8 cellular contexts compared by ENCODE assay signal in the genomic region with DNA sequence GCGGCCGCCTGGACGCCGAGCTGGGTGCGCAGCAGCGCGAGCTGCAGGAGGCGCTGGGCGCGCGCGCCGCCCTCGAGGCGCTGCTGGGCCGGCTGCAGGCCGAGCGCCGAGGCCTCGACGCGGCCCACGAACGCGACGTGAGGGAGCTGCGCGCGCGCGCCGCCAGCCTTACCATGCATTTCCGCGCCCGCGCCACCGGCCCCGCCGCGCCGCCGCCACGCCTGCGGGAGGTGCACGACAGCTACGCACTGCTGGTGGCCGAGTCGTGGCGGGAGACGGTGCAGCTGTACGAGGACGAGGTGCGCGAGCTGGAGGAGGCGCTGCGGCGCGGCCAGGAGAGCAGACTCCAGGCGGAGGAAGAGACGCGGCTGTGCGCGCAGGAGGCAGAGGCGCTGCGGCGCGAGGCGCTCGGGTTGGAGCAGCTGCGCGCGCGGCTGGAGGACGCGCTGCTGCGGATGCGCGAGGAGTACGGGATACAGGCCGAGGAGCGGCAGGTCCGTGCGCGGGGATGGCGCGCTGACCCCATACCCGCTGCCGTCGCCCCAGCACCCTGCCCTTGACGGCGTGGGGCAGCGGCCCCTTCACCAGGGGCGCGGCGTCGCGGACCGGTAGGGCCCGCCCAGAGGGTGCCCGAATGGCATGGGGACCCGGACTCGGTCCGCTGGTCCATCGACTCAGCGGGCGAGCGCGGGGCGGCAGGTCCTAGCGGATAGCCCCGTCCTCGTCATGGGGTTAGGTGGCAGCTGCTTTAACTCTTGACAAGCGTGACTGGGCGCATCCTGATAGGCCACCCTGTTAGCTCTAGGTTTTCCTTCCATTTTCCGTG. TPM values are rescaled to one million over a fixed set of nuclear protein-coding genes. Genes with fewer than 3 reads are reported as not detected.
DNase-seq lines count a peak whose midpoint lies in the region; ATAC-seq and TF ChIP-seq lines count a peak whose summit lies in the region.

No MANE protein-coding gene starts in this region.

- peaks cover 18% of the 10 kb centered on the region for H3K4me1 Mint-ChIP-seq in activated CD8-positive, alpha-beta T cell treated with anti-CD3 and anti-CD28 coated beads for 36 hours (ENCODE audit: low read depth)
- peaks cover 2 to 11% (median 9%) of the 10 kb centered on the region in 4 donors for H3K4me1 Mint-ChIP-seq in naive thymus-derived CD8-positive, alpha-beta T cell

- H3K27me3 ChIP-seq in KMS-11 (ENCODE audit: insufficient read depth, low read depth) (no peaks in the 10 kb centered on the region), fibroblast of lung (ENCODE audit: control insufficient read depth, insufficient read depth, low read length) (peaks cover 2% of the 10 kb centered on the region), upper lobe of left lung (peaks cover 0 to 14% (median 8%) of the 10 kb centered on the region in 4 donors)

- no peak for TF ChIP-seq POLR2A in upper lobe of left lung (IDR thresholded peaks at IDR 0.05)

- POLR2A ChIA-PET in activated CD8-positive, alpha-beta T cell treated with anti-CD3 and anti-CD28 coated beads for 36 hours (lab: Charles Lee), result interaction anchor here (0.9 to 1.0 kb wide), 2 partner anchors 30 to 162 kb away, joined by 3 read pairs; no protein-coding TSS in a partner anchor
- POLR2A ChIA-PET in naive thymus-derived CD8-positive, alpha-beta T cell (lab: Charles Lee), result no interaction called here

- no peaks in the 10 kb centered on the region for H3K9me3 Mint-ChIP-seq in activated CD8-positive, alpha-beta T cell treated with anti-CD3 and anti-CD28 coated beads for 36 hours
- no peaks in the 10 kb centered on the region for H3K9me3 Mint-ChIP-seq in naive thymus-derived CD8-positive, alpha-beta T cell

- H3K9ac ChIP-seq in KMS-11 (no peak overlapping the region), fibroblast of lung (ENCODE audit: insufficient read depth, low read length) (peak overlapping the region; percentile 67)

- H4K20me1 ChIP-seq in KMS-11 (ENCODE audit: insufficient read depth) (no peaks in the 10 kb centered on the region), fibroblast of lung (ENCODE audit: control insufficient read depth, extremely low read depth, insufficient read depth, low read length) (no peaks in the 10 kb centered on the region)

- ATAC-seq in GM21619 (IDR thresholded peaks at IDR 0.05; ENCODE audit: unreplicated experiment), result peak; percentile 39
- peak; percentile 38 for ATAC-seq in activated CD8-positive, alpha-beta T cell treated with anti-CD3 and anti-CD28 coated beads for 36 hours
- ATAC-seq in naive thymus-derived CD8-positive, alpha-beta T cell, result peak; percentile 27 to 54
- peak; percentile 5 to 30 for ATAC-seq in upper lobe of left lung (ENCODE audit: low FRiP score in 2 of 2)

- intact Hi-C loops in activated CD8-positive, alpha-beta T cell treated with anti-CD3 and anti-CD28 coated beads for 36 hours (cut with micrococcal nuclease), result no loop called here

- DNase-seq in EL (peak; percentile 74), fibroblast of lung (ENCODE audit: low read depth in 2 of 2) (peak; percentile 63 to 74), upper lobe of left lung (peak in 1 of 2 donors; percentile 91)
- peak; percentile 48 for DNase-seq in activated CD8-positive, alpha-beta T cell treated with anti-CD3 and anti-CD28 coated beads for 36 hours
- DNase-seq in naive thymus-derived CD8-positive, alpha-beta T cell, result peak in 3 of 10 donors; percentile 2 to 16 (median 15)
- DNase-seq in effector CD8-positive, alpha-beta T cell (lab: John Stamatoyannopoulos, UW), result no peak

- no peaks in the 10 kb centered on the region for H3K79me2 ChIP-seq in KMS-11 (ENCODE audit: insufficient read depth, low read depth)
- H3K79me2 ChIP-seq in fibroblast of lung (ENCODE audit: control insufficient read depth, insufficient read depth, low read length), result no peaks in the 10 kb centered on the region

- peaks cover 34% of the 10 kb centered on the region for H3K27me3 Mint-ChIP-seq in activated CD8-positive, alpha-beta T cell treated with anti-CD3 and anti-CD28 coated beads for 36 hours
- H3K27me3 Mint-ChIP-seq in naive thymus-derived CD8-positive, alpha-beta T cell, result peaks cover 20 to 48% (median 39%) of the 10 kb centered on the region in 5 donors

- H3K4me1 ChIP-seq in KMS-11 (ENCODE audit: low read depth, poor library complexity, severe bottlenecking) (peaks cover 49% of the 10 kb centered on the region), fibroblast of lung (ENCODE audit: control insufficient read depth, extremely low read depth, insufficient read depth, low read length) (no peaks in the 10 kb centered on the region), upper lobe of left lung (peaks cover 15 to 31% (median 20%) of the 10 kb centered on the region in 4 donors)

- no peak for TF ChIP-seq EP300 in upper lobe of left lung (IDR thresholded peaks at IDR 0.05)

- 12 to 17% methylated on average over 1 to 8 of the region's 115 CpGs for WGBS in upper lobe of left lung, 2 donors

- H3K27ac Mint-ChIP-seq in activated CD8-positive, alpha-beta T cell treated with anti-CD3 and anti-CD28 coated beads for 36 hours, result peak overlapping the region; percentile 16
- H3K27ac Mint-ChIP-seq in naive thymus-derived CD8-positive, alpha-beta T cell, result peak overlapping the region in 4 of 10 donors; percentile 71 to 86 (median 77)

- H2AFZ ChIP-seq in KMS-11 (ENCODE audit: low read depth), result no peak overlapping the region
- peak overlapping the region; percentile 74 for H2AFZ ChIP-seq in fibroblast of lung (ENCODE audit: low read length)

- H3K36me3 ChIP-seq in KMS-11 (ENCODE audit: insufficient read depth), result no peaks in the 10 kb centered on the region
- H3K36me3 ChIP-seq in fibroblast of lung (ENCODE audit: control insufficient read depth, insufficient read depth, low read length), result no peaks in the 10 kb centered on the region
- no peaks in the 10 kb centered on the region for H3K36me3 ChIP-seq in upper lobe of left lung

- H3K27ac ChIP-seq in KMS-11, result no peak overlapping the region
- peak overlapping the region; percentile 71 for H3K27ac ChIP-seq in fibroblast of lung (ENCODE audit: insufficient read depth, low read length)
- peak overlapping the region; percentile 65 to 83 (median 80) for H3K27ac ChIP-seq in upper lobe of left lung

- CTCF ChIA-PET in activated CD8-positive, alpha-beta T cell treated with anti-CD3 and anti-CD28 coated beads for 36 hours (lab: Charles Lee), result interaction anchor here (0.6 to 2.1 kb wide), 20 partner anchors 9 to 651 kb away, joined by 3 to 13 read pairs (median 3); a partner anchor contains a TSS

- H3K4me3 ChIP-seq in KMS-11 (IDR thresholded peaks at IDR 0.05; ENCODE audit: insufficient read depth, low read depth, low read length) (no peak overlapping the region), fibroblast of lung (replicated peaks in 1 of 4; ENCODE audit: control extremely low read depth in 1 of 4, insufficient read depth in 1 of 4, low read depth in 3 of 4, low read length in 4 of 4) (peak overlapping the region; percentile 53 to 60 (median 56)), upper lobe of left lung (peak overlapping the region; percentile 56 to 64 (median 61))

- no peak for TF ChIP-seq CTCF in KMS-11 (conservative IDR thresholded peaks at IDR 0.05; ENCODE audit: low read depth, low read length)
- no peak for TF ChIP-seq CTCF in activated CD8-positive, alpha-beta T cell treated with anti-CD3 and anti-CD28 coated beads for 36 hours (IDR thresholded peaks at IDR 0.05)
- no peak for TF ChIP-seq CTCF in fibroblast of lung (conservative IDR thresholded peaks at IDR 0.05 in 1 of 2, IDR thresholded peaks at IDR 0.05 in 1 of 2; ENCODE audit: low read depth in 1 of 2, low read length in 2 of 2)
- peak in 1 of 6 experiments; percentile 17 for TF ChIP-seq CTCF in upper lobe of left lung (IDR thresholded peaks at IDR 0.05)

- no peaks in the 10 kb centered on the region for H3K36me3 Mint-ChIP-seq in activated CD8-positive, alpha-beta T cell treated with anti-CD3 and anti-CD28 coated beads for 36 hours (ENCODE audit: low read depth)
- no peaks in the 10 kb centered on the region for H3K36me3 Mint-ChIP-seq in naive thymus-derived CD8-positive, alpha-beta T cell

- H3K4me2 ChIP-seq in KMS-11, result peak overlapping the region; percentile 42
- peak overlapping the region; percentile 75 for H3K4me2 ChIP-seq in fibroblast of lung (ENCODE audit: extremely low read depth, insufficient read depth, low read length)

- H3K9me3 ChIP-seq in fibroblast of lung (ENCODE audit: control insufficient read depth, insufficient read depth, low read depth, low read length) (no peaks in the 10 kb centered on the region), upper lobe of left lung (no peaks in the 10 kb centered on the region)

- peak overlapping the region; percentile 53 for H3K4me3 Mint-ChIP-seq in activated CD8-positive, alpha-beta T cell treated with anti-CD3 and anti-CD28 coated beads for 36 hours
- H3K4me3 Mint-ChIP-seq in naive thymus-derived CD8-positive, alpha-beta T cell, result peak overlapping the region; percentile 34 to 75 (median 58)

RNA-seq across cellular contexts. Expression of a gene that starts 0.8 kb away (rescaled TPM):
- under 1 TPM; 0.63 to 0.69 TPM for total RNA-seq in activated CD8-positive, alpha-beta T cell treated with anti-CD3 and anti-CD28 coated beads for 36 hours
- total RNA-seq in fibroblast of lung, result 4.4 and 8.6 TPM in 2 replicates
- 1.8 and 4.3 TPM in 2 replicates for polyA plus RNA-seq in fibroblast of lung
- 3.9 and 8.0 TPM in 2 replicates for polyA plus RNA-seq in fibroblast of lung (2012)
- polyA minus RNA-seq in fibroblast of lung (ENCODE audit: low replicate concordance), result 4.8 and 8.4 TPM in 2 replicates
- total RNA-seq in naive thymus-derived CD8-positive, alpha-beta T cell, result 1 to 10 TPM; 1.1 TPM
- under 1 TPM in 2 of 3 donors, not detected in 1; 0.08 to 0.54 TPM for polyA plus RNA-seq in naive thymus-derived CD8-positive, alpha-beta T cell
- total RNA-seq in upper lobe of left lung, result 10 to 100 TPM in 5 of 6 donors, 1 to 10 TPM in 1; 8.2 to 50.1 (median 19.1) TPM
